Comparison of ENCODE assay signal across 7 cellular contexts in genomic region chr19:36013280-36014028, GRCh38. TPM values are rescaled to one million over a fixed set of nuclear protein-coding genes. Genes with fewer than 3 reads are reported as not detected.
DNase-seq lines count a peak whose midpoint lies in the region; ATAC-seq and TF ChIP-seq lines count a peak whose summit lies in the region.

No MANE protein-coding gene starts in this region.

- H3K4me1 Mint-ChIP-seq in HFFc6 (ENCODE audit: low read depth), result peaks cover 38% of the 10 kb centered on the region
- H3K4me1 Mint-ChIP-seq in activated CD4-positive, alpha-beta memory T cell treated with anti-CD3 and anti-CD28 coated beads, Interleukin-2, amount 10 ng/mL, durations not matched to agents 7 days and 5 days, result peaks cover 48% of the 10 kb centered on the region
- H3K4me1 Mint-ChIP-seq in stimulated activated naive B cell treated with anti-CD40 and anti-IgM and Interleukin-4, amounts not matched to agents 10 μg/mL and 1 μg/mL and 100 μg/mL, for 72 hours, result peaks cover 32 to 48% of the 10 kb centered on the region in 2 donors

- H3K4me1 ChIP-seq in iPS DF 6.9 (ENCODE audit: control insufficient read depth, insufficient read depth, low read length), result 0 out of 2 replicates have a peak, but pooled peaks cover 2% of the 10 kb centered on the region

- no peak for TF ChIP-seq CTCF in HFFc6 (IDR thresholded peaks at IDR 0.05)

- no CpG with 5 or more reads among the region's 15 CpGs for WGBS in iPS DF 6.9 (ENCODE audit: insufficient coverage, insufficient read length)

- no peaks in the 10 kb centered on the region for H3K27me3 ChIP-seq in iPS DF 6.9 (ENCODE audit: control insufficient read depth, insufficient read depth, low read length)

- DNase-seq in HFFc6, result no peak
- DNase-seq in activated CD4-positive, alpha-beta memory T cell treated with anti-CD3 and anti-CD28 coated beads, Interleukin-2, amount 10 ng/mL, durations not matched to agents 7 days and 5 days, result no peak
- DNase-seq in iPS DF 6.9 (ENCODE audit: low read depth, low spot score), result no peak
- no peak for DNase-seq in stimulated activated naive B cell treated with anti-CD40 and anti-IgM and Interleukin-4, amounts not matched to agents 10 μg/mL and 1 μg/mL and 100 μg/mL, for 72 hours
- DNase-seq in NCI-H2171 treated with DMSO at 0.1 percent for 48 hours (lab: John Stamatoyannopoulos, UW), result no peak

- CTCF ChIA-PET in activated CD4-positive, alpha-beta memory T cell treated with anti-CD3 and anti-CD28 coated beads, Interleukin-2, amount 10 ng/mL, durations not matched to agents 7 days and 5 days (lab: Charles Lee), result interaction anchor here (0.7 to 2.1 kb wide), 8 partner anchors 16 to 131 kb away, joined by 3 to 10 read pairs (median 4); partner anchors contain the start of gene THAP8

- POLR2A ChIA-PET in activated CD4-positive, alpha-beta memory T cell treated with anti-CD3 and anti-CD28 coated beads, Interleukin-2, amount 10 ng/mL, durations not matched to agents 7 days and 5 days (lab: Charles Lee), result interaction anchor here (0.9 to 2.8 kb wide), 11 partner anchors 9 to 365 kb away, joined by 3 to 16 read pairs (median 4); partner anchors contain the start of genes COX6B1, POLR2I, SDHAF1 and TBCB

- H3K4me3 ChIP-seq in iPS DF 6.9 (ENCODE audit: low read length), result peak overlapping the region; percentile 83; the same call in 1 of the 2 replicates

- H3K36me3 ChIP-seq in iPS DF 6.9 (ENCODE audit: control insufficient read depth, insufficient read depth, low read length), result 0 out of 2 replicates have a peak, but pooled peaks cover 3% of the 10 kb centered on the region

- ATAC-seq in stimulated activated naive B cell treated with anti-CD40 and anti-IgM and Interleukin-4, amounts not matched to agents 10 μg/mL and 1 μg/mL and 100 μg/mL, for 72 hours (replicated peaks), result no peak
- ATAC-seq in HG03135 (IDR thresholded peaks at IDR 0.05; ENCODE audit: unreplicated experiment), result no peak
- no peak for ATAC-seq in GM19397 (IDR thresholded peaks at IDR 0.05; ENCODE audit: unreplicated experiment)

- H3K4me3 Mint-ChIP-seq in HFFc6, result peak overlapping the region; percentile 99
- peak overlapping the region; percentile 93 for H3K4me3 Mint-ChIP-seq in activated CD4-positive, alpha-beta memory T cell treated with anti-CD3 and anti-CD28 coated beads, Interleukin-2, amount 10 ng/mL, durations not matched to agents 7 days and 5 days
- peak overlapping the region; percentile 91 to 97 for H3K4me3 Mint-ChIP-seq in stimulated activated naive B cell treated with anti-CD40 and anti-IgM and Interleukin-4, amounts not matched to agents 10 μg/mL and 1 μg/mL and 100 μg/mL, for 72 hours

- H3K27me3 Mint-ChIP-seq in HFFc6 (ENCODE audit: insufficient read depth), result peaks cover 5% of the 10 kb centered on the region
- no peaks in the 10 kb centered on the region for H3K27me3 Mint-ChIP-seq in activated CD4-positive, alpha-beta memory T cell treated with anti-CD3 and anti-CD28 coated beads, Interleukin-2, amount 10 ng/mL, durations not matched to agents 7 days and 5 days
- peaks cover 8 to 14% of the 10 kb centered on the region in 2 donors for H3K27me3 Mint-ChIP-seq in stimulated activated naive B cell treated with anti-CD40 and anti-IgM and Interleukin-4, amounts not matched to agents 10 μg/mL and 1 μg/mL and 100 μg/mL, for 72 hours

- no peaks in the 10 kb centered on the region for H3K9me3 Mint-ChIP-seq in HFFc6
- H3K9me3 Mint-ChIP-seq in activated CD4-positive, alpha-beta memory T cell treated with anti-CD3 and anti-CD28 coated beads, Interleukin-2, amount 10 ng/mL, durations not matched to agents 7 days and 5 days, result no peaks in the 10 kb centered on the region
- no peaks in the 10 kb centered on the region for H3K9me3 Mint-ChIP-seq in stimulated activated naive B cell treated with anti-CD40 and anti-IgM and Interleukin-4, amounts not matched to agents 10 μg/mL and 1 μg/mL and 100 μg/mL, for 72 hours

- H3K27ac Mint-ChIP-seq in HFFc6, result peak overlapping the region; percentile 91
- peak overlapping the region; percentile 89 for H3K27ac Mint-ChIP-seq in activated CD4-positive, alpha-beta memory T cell treated with anti-CD3 and anti-CD28 coated beads, Interleukin-2, amount 10 ng/mL, durations not matched to agents 7 days and 5 days
- H3K27ac Mint-ChIP-seq in stimulated activated naive B cell treated with anti-CD40 and anti-IgM and Interleukin-4, amounts not matched to agents 10 μg/mL and 1 μg/mL and 100 μg/mL, for 72 hours, result peak overlapping the region; percentile 96

- H3K9me3 ChIP-seq in iPS DF 6.9 (ENCODE audit: control insufficient read depth, insufficient read depth, low read length), result no peaks in the 10 kb centered on the region

- no peaks in the 10 kb centered on the region for H3K36me3 Mint-ChIP-seq in HFFc6 (ENCODE audit: low read depth)
- peaks cover 12% of the 10 kb centered on the region for H3K36me3 Mint-ChIP-seq in activated CD4-positive, alpha-beta memory T cell treated with anti-CD3 and anti-CD28 coated beads, Interleukin-2, amount 10 ng/mL, durations not matched to agents 7 days and 5 days (ENCODE audit: low read depth)
- peaks cover 26 to 30% of the 10 kb centered on the region in 2 donors for H3K36me3 Mint-ChIP-seq in stimulated activated naive B cell treated with anti-CD40 and anti-IgM and Interleukin-4, amounts not matched to agents 10 μg/mL and 1 μg/mL and 100 μg/mL, for 72 hours

- H3K27ac ChIP-seq in iPS DF 6.9 (ENCODE audit: low read length), result no peak overlapping the region

RNA-seq across cellular contexts. Expression of gene ALKBH6, which starts 0.6 kb away (rescaled TPM):
- total RNA-seq in HFFc6 (2021; fragmentation: NEBNext Ultra II Directional; extraction: Animal tissue kit (Norgen Biotek cat#: 25700)), result 10 to 100 TPM; 25.3 to 31.5 (median 28.5) TPM
- total RNA-seq in activated CD4-positive, alpha-beta memory T cell treated with anti-CD3 and anti-CD28 coated beads, Interleukin-2, amount 10 ng/mL, durations not matched to agents 7 days and 5 days, result 10 to 100 TPM; 44.7 to 45.4 TPM

RNA-seq across cellular contexts. Expression of gene SYNE4, which starts 4.8 kb away (rescaled TPM):
- under 1 TPM; 0.07 to 0.40 (median 0.29) TPM for total RNA-seq in HFFc6 (2021; fragmentation: NEBNext Ultra II Directional; extraction: Animal tissue kit (Norgen Biotek cat#: 25700))
- total RNA-seq in activated CD4-positive, alpha-beta memory T cell treated with anti-CD3 and anti-CD28 coated beads, Interleukin-2, amount 10 ng/mL, durations not matched to agents 7 days and 5 days, result 1 to 10 TPM; 1.6 to 2.5 TPM

RNA-seq across cellular contexts. Expression of gene SDHAF1, which starts 18.5 kb away (rescaled TPM):
- 10 to 100 TPM in 2 of 6 experiments, 1 to 10 TPM in 4; 8.2 to 12.5 (median 8.9) TPM for total RNA-seq in HFFc6 (2021; fragmentation: NEBNext Ultra II Directional; extraction: Animal tissue kit (Norgen Biotek cat#: 25700))
- 10 to 100 TPM; 17.3 to 18.3 TPM for total RNA-seq in activated CD4-positive, alpha-beta memory T cell treated with anti-CD3 and anti-CD28 coated beads, Interleukin-2, amount 10 ng/mL, durations not matched to agents 7 days and 5 days

RNA-seq across cellular contexts. Expression of gene CLIP3, which starts 19.2 kb away (rescaled TPM):
- 10 to 100 TPM; 62.2 to 93.1 (median 83.9) TPM for total RNA-seq in HFFc6 (2021; fragmentation: NEBNext Ultra II Directional; extraction: Animal tissue kit (Norgen Biotek cat#: 25700))
- 1 to 10 TPM; 1.7 to 2.2 TPM for total RNA-seq in activated CD4-positive, alpha-beta memory T cell treated with anti-CD3 and anti-CD28 coated beads, Interleukin-2, amount 10 ng/mL, durations not matched to agents 7 days and 5 days

RNA-seq across cellular contexts. Expression of gene THAP8, which starts 40.6 kb away (rescaled TPM):
- 1 to 10 TPM; 5.2 to 6.4 (median 5.5) TPM for total RNA-seq in HFFc6 (2021; fragmentation: NEBNext Ultra II Directional; extraction: Animal tissue kit (Norgen Biotek cat#: 25700))
- total RNA-seq in activated CD4-positive, alpha-beta memory T cell treated with anti-CD3 and anti-CD28 coated beads, Interleukin-2, amount 10 ng/mL, durations not matched to agents 7 days and 5 days, result 1 to 10 TPM; 5.7 TPM
